ENCODE assay signal across 10 cellular contexts in genomic region chr1:202018476-202019234, GRCh38. TPM values are rescaled to one million over a fixed set of nuclear protein-coding genes. Genes with fewer than 3 reads are reported as not detected.
DNase-seq lines count a peak whose midpoint lies in the region; ATAC-seq, FAIRE-seq and TF ChIP-seq lines count a peak whose summit lies in the region.
"Had no signal": no experiment of that assay in that cellular context is flagged by ENCODE, and none has a peak within 500 bp of the region (broad histone marks: within the 10 kb centered on the region; RNA-seq: fewer than 3 reads in every experiment).

No MANE protein-coding gene starts in this region.

- TF ChIP-seq CTCF in fibroblast of villous mesenchyme (IDR thresholded peaks at IDR 0.05; ENCODE audit: insufficient read depth, low read depth, low read length) = no peak
- TF ChIP-seq CTCF in foreskin fibroblast (IDR thresholded peaks at IDR 0.05; ENCODE audit: low read depth, low read length) = no peak

- FAIRE-seq in H54 (lab: Jason Lieb, UNC) = no peak

- no peak overlapping the region for H3K4me3 ChIP-seq in fibroblast of villous mesenchyme (ENCODE audit: low read depth, low read length)
- no peak overlapping the region for H3K4me3 ChIP-seq in foreskin fibroblast (ENCODE audit: low read depth in 1 of 2, low read length in 2 of 2)

- DNase-seq in HK-2 (ENCODE audit: unreplicated experiment) = peak; percentile 57
- DNase-seq in NCI-H774 (lab: John Stamatoyannopoulos, UW) = peak; percentile 88
- DNase-seq in fibroblast of villous mesenchyme (ENCODE audit: low read depth) = peak; percentile 51
- peak; percentile 83 for DNase-seq in renal cortical epithelial cell (ENCODE audit: low read depth)
- DNase-seq in foreskin fibroblast = no peak
- DNase-seq in H54 (ENCODE audit: insufficient read length, low spot score) = no peak
- DNase-seq: activated naive CD8-positive, alpha-beta T cell treated with anti-CD3 and anti-CD28 coated beads for 36 hours; stimulated activated CD4-positive, alpha-beta T cell treated with anti-CD3 and anti-CD28 coated beads, Interleukin-4, amount 100 ng/mL, for 4 hours had no signal

- ATAC-seq in GM18868 (IDR thresholded peaks at IDR 0.05; ENCODE audit: unreplicated experiment) = no peak
- no peak for ATAC-seq in GM18907 (IDR thresholded peaks at IDR 0.05; ENCODE audit: unreplicated experiment)

- no peak for TF ChIP-seq POLR2A in H54 (IDR thresholded peaks at IDR 0.05; ENCODE audit: low read depth, low read length)

RNA-seq across cellular contexts. Expression of gene ELF3, which starts 8.3 kb away (rescaled TPM):
- total RNA-seq in fibroblast of villous mesenchyme = 0.32 and 3.9 TPM in 2 replicates
- 277 and 307 TPM in 2 replicates for total RNA-seq in renal cortical epithelial cell

RNA-seq across cellular contexts. Expression of gene RNPEP, which starts 36.2 kb away (rescaled TPM):
- 77.0 and 93.7 TPM in 2 replicates for total RNA-seq in fibroblast of villous mesenchyme
- 91.0 and 104 TPM in 2 replicates for total RNA-seq in renal cortical epithelial cell

Comparison
In these comparisons a context has a peak if more than half of its experiments do, and no peak if none do; other contexts are left out.
1. DNase-seq: peak in HK-2 (single experiment), NCI-H774 (single experiment), fibroblast of villous mesenchyme (single experiment) and renal cortical epithelial cell (single experiment); none in foreskin fibroblast (0 of 2) and H54 (single experiment).
2. RNA of gene ELF3, which starts 8.3 kb away (total RNA-seq): 277 to 307 TPM in renal cortical epithelial cell; 0.32 to 3.9 TPM in fibroblast of villous mesenchyme; every median in the first group is over 10 times any median in the second.